27 cellular contexts compared by ENCODE assay signal in the genomic region with DNA sequence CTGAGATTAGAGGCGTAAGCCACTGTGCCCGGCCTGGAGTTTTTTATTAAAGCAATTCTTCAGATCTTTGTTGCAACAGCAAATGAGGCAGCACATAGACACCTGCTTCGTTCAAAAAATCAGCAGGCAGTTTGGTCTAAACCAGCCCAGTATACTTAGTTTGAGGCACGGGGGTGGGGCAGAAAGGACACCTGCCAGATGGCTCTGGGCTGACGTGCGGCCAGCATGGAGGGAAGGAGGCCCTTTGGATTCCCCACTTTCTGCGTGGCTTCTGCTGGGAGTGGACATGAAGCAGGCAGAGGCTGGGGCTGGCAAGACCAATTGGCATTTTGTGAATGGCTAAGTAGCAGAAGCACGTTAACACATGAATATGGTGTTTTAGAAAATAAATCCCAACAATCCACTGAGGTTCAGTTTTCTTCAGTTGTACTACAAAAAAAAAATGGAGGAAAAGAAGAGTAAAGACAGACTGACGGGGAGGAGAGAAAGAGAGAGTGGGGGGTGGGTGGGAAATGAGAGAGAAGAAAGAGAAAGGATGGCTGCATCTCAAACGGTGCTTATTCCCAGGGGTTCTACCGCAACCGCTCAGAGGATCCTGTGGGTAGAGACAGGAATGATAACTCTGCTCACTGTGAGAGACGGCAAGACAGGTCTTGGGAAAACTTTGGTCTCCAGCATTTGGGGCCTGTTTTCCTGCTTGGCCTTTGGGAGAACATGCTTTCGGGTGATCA. TPM values are rescaled to one million over a fixed set of nuclear protein-coding genes. Genes with fewer than 3 reads are reported as not detected.
"Had no signal": no experiment of that assay in that cellular context is flagged by ENCODE, and none has a peak within 500 bp of the region (broad histone marks: within the 10 kb centered on the region; RNA-seq: fewer than 3 reads in every experiment).

No MANE protein-coding gene starts in this region.

- H3K27me3 Mint-ChIP-seq: activated CD4-positive, alpha-beta memory T cell treated with anti-CD3 and anti-CD28 coated beads, Interleukin-2, amount 10 ng/mL, durations not matched to agents 7 days and 5 days; activated naive CD8-positive, alpha-beta T cell treated with anti-CD3 and anti-CD28 coated beads, Interleukin-2, amount 10 ng/mL, durations not matched to agents 7 days and 5 days; naive thymus-derived CD8-positive, alpha-beta T cell had no signal

- H3K4me1 ChIP-seq: pancreas, psoas muscle had no signal

- H3K36me3 ChIP-seq: left ventricle myocardium inferior, neutrophil, pancreas had no signal

- H3K36me3 Mint-ChIP-seq: activated naive CD8-positive, alpha-beta T cell treated with anti-CD3 and anti-CD28 coated beads, Interleukin-2, amount 10 ng/mL, durations not matched to agents 7 days and 5 days; immature natural killer cell; mesothelial cell of epicardium; naive thymus-derived CD8-positive, alpha-beta T cell had no signal

- H3K27me3 ChIP-seq: neutrophil, pancreas, thyroid gland had no signal

- H3K4me3 ChIP-seq: left ventricle myocardium inferior, pancreas, psoas muscle, thyroid gland had no signal

- H3K27ac ChIP-seq: left ventricle myocardium inferior, neutrophil, pancreas, psoas muscle, thyroid gland had no signal

- H3K27ac Mint-ChIP-seq: activated CD4-positive, alpha-beta memory T cell treated with anti-CD3 and anti-CD28 coated beads, Interleukin-2, amount 10 ng/mL, durations not matched to agents 7 days and 5 days; activated naive CD4-positive, alpha-beta T cell treated with anti-CD3 and anti-CD28 coated beads for 36 hours; activated naive CD8-positive, alpha-beta T cell treated with anti-CD3 and anti-CD28 coated beads, Interleukin-2, amount 10 ng/mL, durations not matched to agents 7 days and 5 days; activated T-cell treated with anti-CD3 and anti-CD28 coated beads, Interleukin-2, amount 50 U/mL, for 72 hours; immature natural killer cell; mesothelial cell of epicardium; naive thymus-derived CD8-positive, alpha-beta T cell had no signal

- H3K4me3 Mint-ChIP-seq: activated CD4-positive, alpha-beta memory T cell treated with anti-CD3 and anti-CD28 coated beads, Interleukin-2, amount 10 ng/mL, durations not matched to agents 7 days and 5 days; activated naive CD4-positive, alpha-beta T cell treated with anti-CD3 and anti-CD28 coated beads for 36 hours; activated naive CD8-positive, alpha-beta T cell treated with anti-CD3 and anti-CD28 coated beads, Interleukin-2, amount 10 ng/mL, durations not matched to agents 7 days and 5 days; activated T-cell treated with anti-CD3 and anti-CD28 coated beads, Interleukin-2, amount 50 U/mL, for 72 hours; immature natural killer cell; mesothelial cell of epicardium; naive thymus-derived CD8-positive, alpha-beta T cell had no signal

- ATAC-seq: activated T-cell treated with anti-CD3 and anti-CD28 coated beads, Interleukin-2, amount 50 U/mL, for 72 hours; naive thymus-derived CD8-positive, alpha-beta T cell; pancreas; psoas muscle; right cardiac atrium; stimulated activated naive CD8-positive, alpha-beta T cell treated with anti-CD3 and anti-CD28 coated beads, Interleukin-15, Interleukin-2, amounts not matched to agents 100 U/mL and 50 U/mL, for 24 hours had no signal

- H3K9me3 ChIP-seq: left ventricle myocardium inferior, neutrophil, pancreas, psoas muscle, thyroid gland had no signal

- H3K4me1 Mint-ChIP-seq: activated CD4-positive, alpha-beta memory T cell treated with anti-CD3 and anti-CD28 coated beads, Interleukin-2, amount 10 ng/mL, durations not matched to agents 7 days and 5 days; immature natural killer cell; mesothelial cell of epicardium; naive thymus-derived CD8-positive, alpha-beta T cell had no signal

- DNase-seq: activated CD4-positive, alpha-beta memory T cell treated with anti-CD3 and anti-CD28 coated beads, Interleukin-2, amount 10 ng/mL, durations not matched to agents 7 days and 5 days; activated CD4-positive, alpha-beta T cell treated with anti-CD3 and anti-CD28 coated beads for 4 hours; activated CD4-positive, CD25-positive, alpha-beta regulatory T cell; activated effector memory CD4-positive, alpha-beta T cell treated with Interleukin-2 at 50 U/mL for 16 hours; activated naive CD4-positive, alpha-beta T cell treated with anti-CD3 and anti-CD28 coated beads for 36 hours; activated naive CD8-positive, alpha-beta T cell treated with anti-CD3 and anti-CD28 coated beads, Interleukin-2, amount 10 ng/mL, durations not matched to agents 7 days and 5 days; activated T-cell treated with anti-CD3 and anti-CD28 coated beads, Interleukin-2, amount 50 U/mL, for 72 hours; amygdala; effector CD4-positive, alpha-beta T cell; erythroblast; foreskin fibroblast; immature natural killer cell; left ventricle myocardium inferior; naive thymus-derived CD8-positive, alpha-beta T cell; pancreas; psoas muscle; right cardiac atrium; stimulated activated CD4-positive, alpha-beta T cell treated with anti-CD3 and anti-CD28 coated beads, Interleukin-12 subunit alpha, Interleukin-12 subunit beta, amount 100 ng/mL, for 4 hours; stimulated activated CD4-positive, alpha-beta T cell treated with anti-CD3 and anti-CD28 coated beads, Interleukin-4, amount 100 ng/mL, for 4 hours; stimulated activated naive CD8-positive, alpha-beta T cell treated with anti-CD3 and anti-CD28 coated beads, Interleukin-15, Interleukin-2, amounts not matched to agents 100 U/mL and 50 U/mL, for 24 hours; T1000; thyroid gland had no signal

- H3K9me3 Mint-ChIP-seq: activated CD4-positive, alpha-beta memory T cell treated with anti-CD3 and anti-CD28 coated beads, Interleukin-2, amount 10 ng/mL, durations not matched to agents 7 days and 5 days; activated naive CD4-positive, alpha-beta T cell treated with anti-CD3 and anti-CD28 coated beads for 36 hours; activated naive CD8-positive, alpha-beta T cell treated with anti-CD3 and anti-CD28 coated beads, Interleukin-2, amount 10 ng/mL, durations not matched to agents 7 days and 5 days; activated T-cell treated with anti-CD3 and anti-CD28 coated beads, Interleukin-2, amount 50 U/mL, for 72 hours; immature natural killer cell; mesothelial cell of epicardium; naive thymus-derived CD8-positive, alpha-beta T cell had no signal

RNA-seq across cellular contexts. Expression of a gene that starts 16.3 kb away (rescaled TPM):
- total RNA-seq: fibroblast of lung, skeletal muscle tissue, ureter had no signal
